In genomic region chr10:89332092-89332633, GRCh38 we compare ENCODE assay signal across 8 cellular contexts. TPM values are rescaled to one million over a fixed set of nuclear protein-coding genes. Genes with fewer than 3 reads are reported as not detected.
DNase-seq lines count a peak whose midpoint lies in the region; ATAC-seq, FAIRE-seq and TF ChIP-seq lines count a peak whose summit lies in the region.

No MANE protein-coding gene starts in this region.

- peaks cover 2% of the 10 kb centered on the region for H3K36me3 Mint-ChIP-seq in T-helper 17 cell (ENCODE audit: low read depth)
- H3K36me3 Mint-ChIP-seq in naive thymus-derived CD8-positive, alpha-beta T cell, result peaks cover 0 to 3% (median 0%) of the 10 kb centered on the region in 3 donors

- H3K4me1 ChIP-seq in endothelial cell of umbilical vein (ENCODE audit: control insufficient read depth, extremely low read depth, insufficient read depth, low read length) (peaks cover 15% of the 10 kb centered on the region), BE2C (no peaks in the 10 kb centered on the region)

- H3K4me1 Mint-ChIP-seq in T-helper 17 cell, result peaks cover 64% of the 10 kb centered on the region
- peaks cover 27 to 94% (median 67%) of the 10 kb centered on the region in 4 donors for H3K4me1 Mint-ChIP-seq in naive thymus-derived CD8-positive, alpha-beta T cell

- H3K27ac ChIP-seq in endothelial cell of umbilical vein (ENCODE audit: insufficient read depth, low read depth, low read length), result no peak overlapping the region

- intact Hi-C loops in endothelial cell of umbilical vein (cut with micrococcal nuclease), result no loop called here

- TF ChIP-seq POLR2A in endothelial cell of umbilical vein (IDR thresholded peaks at IDR 0.05; ENCODE audit: low read depth, low read length), result no peak

- H3K79me2 ChIP-seq in endothelial cell of umbilical vein (ENCODE audit: control insufficient read depth, insufficient read depth, low read length), result no peaks in the 10 kb centered on the region

- no peak for FAIRE-seq in endothelial cell of umbilical vein (lab: Jason Lieb, UNC)

- no peak for TF ChIP-seq CTCF in endothelial cell of umbilical vein (IDR thresholded peaks at IDR 0.05; ENCODE audit: extremely low read depth in 1 of 2, insufficient read depth in 1 of 2, low read depth in 1 of 2, low read length in 2 of 2)
- no peak for TF ChIP-seq CTCF in BE2C (IDR thresholded peaks at IDR 0.05; ENCODE audit: low read depth, low read length)

- H3K4me3 Mint-ChIP-seq in T-helper 17 cell, result peak overlapping the region; percentile 88
- H3K4me3 Mint-ChIP-seq in naive thymus-derived CD8-positive, alpha-beta T cell, result peak overlapping the region; percentile 74 to 99 (median 80)

- no peaks in the 10 kb centered on the region for H3K9me3 ChIP-seq in T-helper 17 cell (ENCODE audit: control insufficient read depth, low read length, poor library complexity, severe bottlenecking)
- no peaks in the 10 kb centered on the region for H3K9me3 ChIP-seq in endothelial cell of umbilical vein (replicated peaks; ENCODE audit: control insufficient read depth, insufficient read depth, low read length)
- H3K9me3 ChIP-seq in BE2C, result no peaks in the 10 kb centered on the region

- CTCF ChIA-PET in endothelial cell of umbilical vein (lab: Charles Lee), result interaction anchor here (1.4 kb wide), 1 partner anchor 37 kb away, joined by 7 read pairs; no protein-coding TSS in a partner anchor

- peak; percentile 44 for DNase-seq in AG08396 (ENCODE audit: low spot score)
- DNase-seq in T-helper 17 cell, result no peak
- peak; percentile 60 for DNase-seq in endothelial cell of umbilical vein (ENCODE audit: low read depth, low spot score)
- peak in 5 of 10 donors; percentile 16 to 59 (median 54) for DNase-seq in naive thymus-derived CD8-positive, alpha-beta T cell
- DNase-seq in BE2C, result no peak
- DNase-seq in NCI-H510A (lab: John Stamatoyannopoulos, UW), result no peak

- H3K4me3 ChIP-seq in endothelial cell of umbilical vein (replicated peaks in 1 of 3; ENCODE audit: insufficient read depth in 1 of 3, low read depth in 1 of 3, low read length in 3 of 3) (no peak overlapping the region), BE2C (ENCODE audit: low read depth, low read length) (no peak overlapping the region)

- peak overlapping the region; percentile 57 for H2AFZ ChIP-seq in endothelial cell of umbilical vein (ENCODE audit: low read depth, low read length)

- peak overlapping the region; percentile 44 for H3K4me2 ChIP-seq in endothelial cell of umbilical vein (ENCODE audit: insufficient read depth, low read length)

- ATAC-seq in GM18873 (IDR thresholded peaks at IDR 0.05; ENCODE audit: low FRiP score, unreplicated experiment) (peak; percentile 43), HG03175 (IDR thresholded peaks at IDR 0.05; ENCODE audit: unreplicated experiment) (peak; percentile 47), T-helper 17 cell (no peak)
- peak; percentile 24 to 40 for ATAC-seq in naive thymus-derived CD8-positive, alpha-beta T cell

- H3K27me3 Mint-ChIP-seq in T-helper 17 cell, result no peaks in the 10 kb centered on the region
- peaks cover 0 to 16% (median 3%) of the 10 kb centered on the region in 5 donors for H3K27me3 Mint-ChIP-seq in naive thymus-derived CD8-positive, alpha-beta T cell

- no peak overlapping the region for H3K9ac ChIP-seq in endothelial cell of umbilical vein (replicated peaks; ENCODE audit: extremely low read depth, insufficient read depth, low read length)

- no TSS peak for BruUV-seq in endothelial cell of umbilical vein (replicated peaks; lab: Mats Ljungman, UMichigan)

- H3K9me3 Mint-ChIP-seq in naive thymus-derived CD8-positive, alpha-beta T cell, result no peaks in the 10 kb centered on the region

- H3K36me3 ChIP-seq in endothelial cell of umbilical vein (ENCODE audit: control insufficient read depth in 2 of 2, extremely low read depth in 1 of 2, insufficient read depth in 2 of 2, low read length in 2 of 2) (no peaks in the 10 kb centered on the region), BE2C (no peaks in the 10 kb centered on the region)

- no peaks in the 10 kb centered on the region for H4K20me1 ChIP-seq in endothelial cell of umbilical vein (replicated peaks; ENCODE audit: control insufficient read depth, extremely low read depth, insufficient read depth, low read length)

- POLR2A ChIA-PET in endothelial cell of umbilical vein (lab: Charles Lee), result no interaction called here
- POLR2A ChIA-PET in naive thymus-derived CD8-positive, alpha-beta T cell (lab: Charles Lee), result interaction anchor here (0.7 to 0.9 kb wide), 2 partner anchors 9 to 26 kb away, joined by 3 to 5 read pairs; no protein-coding TSS in a partner anchor

- H3K27ac Mint-ChIP-seq in T-helper 17 cell, result peak overlapping the region; percentile 97
- H3K27ac Mint-ChIP-seq in naive thymus-derived CD8-positive, alpha-beta T cell, result peak overlapping the region; percentile 54 to 98 (median 92)

- H3K27me3 ChIP-seq in endothelial cell of umbilical vein (ENCODE audit: control insufficient read depth in 2 of 2, insufficient read depth in 2 of 2, low read length in 2 of 2) (no peaks in the 10 kb centered on the region), BE2C (no peaks in the 10 kb centered on the region)

- dilution Hi-C loops in endothelial cell of umbilical vein (cut with MboI; ENCODE audit: extremely low pct_ligation_motif_present, low sequenced_read_pairs), result no loop called here

- no peaks in the 10 kb centered on the region for H3K9me1 ChIP-seq in endothelial cell of umbilical vein (replicated peaks; ENCODE audit: control insufficient read depth, extremely low read depth, insufficient read depth, low read length)

TF ChIP-seq in endothelial cell of umbilical vein, 7 proteins besides CTCF, POLR2A, EP300 and RAD21:
- TF ChIP-seq MYC (IDR thresholded peaks at IDR 0.05; ENCODE audit: low read depth, low read length) (no peak), GATA2 (IDR thresholded peaks at IDR 0.05; ENCODE audit: insufficient read depth, insufficient read length, low read depth, low read length) (no peak), MAX (IDR thresholded peaks at IDR 0.05; ENCODE audit: insufficient read depth, insufficient read length) (no peak), EZH2 (IDR thresholded peaks at IDR 0.05; ENCODE audit: borderline replicate concordance, low read depth, low read length, severe bottlenecking) (no peak), FOS (IDR thresholded peaks at IDR 0.05; ENCODE audit: borderline replicate concordance, insufficient read depth, low read length) (no peak), POLR2AphosphoS5 (IDR thresholded peaks at IDR 0.05; ENCODE audit: insufficient read depth, low read depth, low read length) (no peak), JUN (IDR thresholded peaks at IDR 0.05; ENCODE audit: borderline replicate concordance, insufficient read depth, insufficient read length, low read depth) (no peak)

RNA-seq across cellular contexts. Expression of gene IFIT3, which starts 4.4 kb away (rescaled TPM):
- total RNA-seq in T-helper 17 cell, result 10 to 100 TPM in 1 of 2 donors, 1 to 10 TPM in 1; 5.4 to 10.3 TPM
- total RNA-seq in endothelial cell of umbilical vein, result 2.6 and 3.1 TPM in 2 replicates
- polyA plus RNA-seq in endothelial cell of umbilical vein, result 0.91 and 1.2 TPM in 2 replicates
- 2.0 and 2.4 TPM in 2 replicates for polyA plus RNA-seq in endothelial cell of umbilical vein (2011; cell fraction: cytosol; rRNA removed)
- 0.68 and 1.1 TPM in 2 replicates for polyA plus RNA-seq in endothelial cell of umbilical vein (2011; cell fraction: nucleus; rRNA removed)
- polyA plus RNA-seq in endothelial cell of umbilical vein (2012), result 1.4 and 1.7 TPM in 2 replicates
- polyA minus RNA-seq in endothelial cell of umbilical vein, result 1.4 and 1.8 TPM in 2 replicates
- 3.0 TPM for polyA minus RNA-seq in endothelial cell of umbilical vein (2011; cell fraction: cytosol; rRNA and poly(A)+ RNA removed)
- 1.1 and 1.3 TPM in 2 replicates for polyA minus RNA-seq in endothelial cell of umbilical vein (2011; cell fraction: nucleus; rRNA and poly(A)+ RNA removed)
- under 1 TPM; 0.57 to 0.58 TPM for total RNA-seq in naive thymus-derived CD8-positive, alpha-beta T cell
- polyA plus RNA-seq in naive thymus-derived CD8-positive, alpha-beta T cell, result 1 to 10 TPM; 1.0 to 3.2 (median 2.6) TPM
- polyA plus RNA-seq in BE2C (2012; ENCODE audit: insufficient read depth, insufficient read length, low read depth), result 0.71 TPM

RNA-seq across cellular contexts. Expression of gene IFIT2, which starts 30.3 kb away (rescaled TPM):
- total RNA-seq in T-helper 17 cell (10 to 100 TPM; 17.6 to 19.5 TPM), endothelial cell of umbilical vein (0.51 and 1.4 TPM in 2 replicates)
- 0.16 and 0.23 TPM in 2 replicates for polyA plus RNA-seq in endothelial cell of umbilical vein
- 0.26 and 0.35 TPM in 2 replicates for polyA plus RNA-seq in endothelial cell of umbilical vein (2011; cell fraction: cytosol; rRNA removed)
- polyA plus RNA-seq in endothelial cell of umbilical vein (2011; cell fraction: nucleus; rRNA removed), result 0.20 TPM in 2 replicates
- polyA plus RNA-seq in endothelial cell of umbilical vein (2012), result 0.45 and 0.46 TPM in 2 replicates
- 0.29 and 0.68 TPM in 2 replicates for polyA minus RNA-seq in endothelial cell of umbilical vein
- 1.8 TPM for polyA minus RNA-seq in endothelial cell of umbilical vein (2011; cell fraction: cytosol; rRNA and poly(A)+ RNA removed)
- 0.29 and 0.38 TPM in 2 replicates for polyA minus RNA-seq in endothelial cell of umbilical vein (2011; cell fraction: nucleus; rRNA and poly(A)+ RNA removed)
- 1 to 10 TPM; 5.6 to 7.0 TPM for total RNA-seq in naive thymus-derived CD8-positive, alpha-beta T cell
- 1 to 10 TPM; 3.7 to 7.0 (median 5.7) TPM for polyA plus RNA-seq in naive thymus-derived CD8-positive, alpha-beta T cell
- 4.3 TPM for polyA plus RNA-seq in BE2C (2012; ENCODE audit: insufficient read depth, insufficient read length, low read depth)

RNA-seq across cellular contexts. Expression of gene IFIT1B, which starts 45.7 kb away (rescaled TPM):
- total RNA-seq in T-helper 17 cell (not detected), endothelial cell of umbilical vein (not detected in 2 replicates)
- not detected in 2 replicates for polyA plus RNA-seq in endothelial cell of umbilical vein
- not detected in 2 replicates for polyA plus RNA-seq in endothelial cell of umbilical vein (2011; cell fraction: cytosol; rRNA removed)
- not detected in 2 replicates for polyA plus RNA-seq in endothelial cell of umbilical vein (2011; cell fraction: nucleus; rRNA removed)
- polyA plus RNA-seq in endothelial cell of umbilical vein (2012), result not detected in 2 replicates
- not detected in 2 replicates for polyA minus RNA-seq in endothelial cell of umbilical vein
- polyA minus RNA-seq in endothelial cell of umbilical vein (2011; cell fraction: cytosol; rRNA and poly(A)+ RNA removed), result not detected
- not detected in 2 replicates for polyA minus RNA-seq in endothelial cell of umbilical vein (2011; cell fraction: nucleus; rRNA and poly(A)+ RNA removed)
- not detected for total RNA-seq in naive thymus-derived CD8-positive, alpha-beta T cell
- polyA plus RNA-seq in naive thymus-derived CD8-positive, alpha-beta T cell, result not detected
- polyA plus RNA-seq in BE2C (2012; ENCODE audit: insufficient read depth, insufficient read length, low read depth), result not detected

Comparison
In these comparisons a context has a peak if more than half of its experiments do, and no peak if none do; other contexts are left out.
1. DNase-seq: peak in AG08396 (single experiment) and endothelial cell of umbilical vein (single experiment); none in T-helper 17 cell (0 of 3), BE2C (single experiment) and NCI-H510A (single experiment).